8 cellular contexts compared by ENCODE assay signal in the genomic region with DNA sequence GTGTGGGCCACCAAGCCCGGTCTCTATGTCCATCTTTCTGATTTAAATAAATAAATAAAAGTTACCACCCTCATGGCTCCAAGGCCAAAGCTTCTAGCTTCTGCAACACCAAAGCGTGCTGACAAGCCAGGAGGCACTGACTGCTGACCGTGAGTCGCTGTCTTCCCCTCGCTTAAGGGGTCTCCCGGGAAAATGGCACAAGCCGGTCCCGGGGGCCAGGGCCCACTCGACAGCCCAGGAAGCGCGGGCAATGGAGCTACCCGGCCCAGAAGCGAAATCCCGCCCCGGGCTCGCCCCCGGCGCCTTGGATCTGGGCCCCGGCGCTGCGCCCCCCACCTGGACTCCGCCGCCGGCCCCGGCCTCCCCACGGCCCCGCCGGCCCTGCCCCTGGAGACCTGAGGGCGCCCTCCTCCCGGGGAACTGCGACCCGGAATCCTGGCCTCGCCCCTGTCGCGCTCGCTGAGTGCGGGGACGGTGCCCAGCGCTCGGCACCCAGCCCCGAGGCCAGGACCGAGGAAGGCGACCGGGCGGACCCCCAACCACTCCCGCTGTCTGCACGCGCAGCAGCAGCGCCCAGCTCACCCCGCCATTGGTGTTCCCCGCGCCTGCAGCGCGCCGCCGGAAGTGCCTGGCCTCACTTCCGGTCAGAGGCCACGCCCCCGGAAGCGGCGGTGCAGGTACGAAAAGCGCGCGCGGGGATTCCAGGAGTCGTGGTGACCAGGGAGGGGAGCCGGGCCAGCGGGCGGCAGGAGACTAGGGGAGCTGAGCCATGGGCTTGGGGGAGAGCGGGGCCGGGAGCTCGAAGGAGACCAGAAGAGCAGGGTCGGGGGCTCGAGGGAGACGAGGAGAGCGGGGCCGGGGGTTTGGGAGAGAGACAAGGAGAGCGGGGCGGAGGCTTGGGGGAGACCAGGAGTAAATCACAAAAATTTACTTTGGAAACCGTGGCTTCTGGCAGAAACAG. TPM values are rescaled to one million over a fixed set of nuclear protein-coding genes. Genes with fewer than 3 reads are reported as not detected.
DNase-seq lines count a peak whose midpoint lies in the region; ATAC-seq and TF ChIP-seq lines count a peak whose summit lies in the region.

A gene (minus strand): TSS at position 626 of the 961 bp plus-strand sequence. CDS start 36 bp downstream, at position 590.
A gene (plus strand): TSS at position 647 of the 961 bp plus-strand sequence. CDS start 2,349 bp downstream, outside the sequence.

- peak within 1 kb of the TSS; percentile 24 for H3K27ac Mint-ChIP-seq in endothelial cell (ENCODE audit: unreplicated experiment)
- peak within 1 kb of the TSS; percentile 95 for H3K27ac Mint-ChIP-seq in mesothelial cell of epicardium

- ATAC-seq in HG03520 (IDR thresholded peaks at IDR 0.05; ENCODE audit: unreplicated experiment): peak; percentile 61

- H3K4me1 Mint-ChIP-seq in endothelial cell (ENCODE audit: unreplicated experiment): peaks cover 21% of the 10 kb centered on the region
- peaks cover 8% of the 10 kb centered on the region for H3K4me1 Mint-ChIP-seq in mesothelial cell of epicardium

- H3K9me3 Mint-ChIP-seq in endothelial cell (ENCODE audit: unreplicated experiment): no peaks in the 10 kb centered on the region
- H3K9me3 Mint-ChIP-seq in mesothelial cell of epicardium: no peaks in the 10 kb centered on the region

- peaks cover 3% of the 10 kb centered on the region for H3K27me3 Mint-ChIP-seq in endothelial cell (ENCODE audit: unreplicated experiment)
- no peaks in the 10 kb centered on the region for H3K27me3 Mint-ChIP-seq in mesothelial cell of epicardium (ENCODE audit: low read depth)

- TF ChIP-seq CTCF in endothelial cell (IDR thresholded peaks at IDR 0.05; ENCODE audit: unreplicated experiment): no peak
- TF ChIP-seq CTCF in mesothelial cell of epicardium (IDR thresholded peaks at IDR 0.05; ENCODE audit: unreplicated experiment): no peak

- peaks cover 4% of the 10 kb centered on the region for H3K36me3 Mint-ChIP-seq in endothelial cell (ENCODE audit: low read depth, unreplicated experiment)
- peaks cover 12% of the 10 kb centered on the region for H3K36me3 Mint-ChIP-seq in mesothelial cell of epicardium

- DNase-seq in C1 segment of cervical spinal cord (lab: John Stamatoyannopoulos, UW) (peak in 13 of 14 donors; percentile 15 to 82 (median 64)), GM19240 (ENCODE audit: insufficient read length, low spot score) (peak; percentile 82), NOMO-1 treated with DMSO at 0.1 percent for 48 hours (lab: John Stamatoyannopoulos, UW; ENCODE audit: unreplicated experiment) (peak; percentile 59), endothelial cell (ENCODE audit: low spot score) (peak; percentile 71), mesothelial cell of epicardium (ENCODE audit: low spot score in 2 of 2, unreplicated experiment in 2 of 2) (peak; percentile 78 to 85)
- DNase-seq in activated CD8-positive, alpha-beta memory T cell treated with anti-CD3 and anti-CD28 coated beads, Interleukin-2, amount 50 U/mL, for 24 hours (ENCODE audit: extremely low read depth): peak; percentile 18
- peak; percentile 60 for DNase-seq in stimulated activated CD8-positive, alpha-beta memory T cell treated with anti-CD3 and anti-CD28 coated beads, Interleukin-15, amount 100 ng/mL, for 24 hours (ENCODE audit: low read depth)

- peak within 1 kb of the TSS; percentile 94 for H3K4me3 Mint-ChIP-seq in endothelial cell (ENCODE audit: unreplicated experiment)
- H3K4me3 Mint-ChIP-seq in mesothelial cell of epicardium: peak within 1 kb of the TSS; percentile 91

RNA-seq across cellular contexts. Expression of the first gene that starts in this region (rescaled TPM):
- total RNA-seq in endothelial cell (ENCODE audit: unreplicated experiment) (19.1 TPM), mesothelial cell of epicardium (25.2 to 26.1 TPM (median 25.3 TPM) in 3 replicates)

RNA-seq across cellular contexts. Expression of the second gene that starts in this region (rescaled TPM):
- total RNA-seq in endothelial cell (ENCODE audit: unreplicated experiment) (14.2 TPM), mesothelial cell of epicardium (16.1 to 19.2 TPM (median 17.3 TPM) in 3 replicates)

Comparison
In these comparisons a context has a peak if more than half of its experiments do, and no peak if none do; other contexts are left out.
1. Peak in every context shown above with its lines: DNase-seq and ATAC-seq.
2. DNase-seq: peak in every context shown above with its lines; median percentile 82 in GM19240; 82 in mesothelial cell of epicardium; 71 in endothelial cell; 64 in C1 segment of cervical spinal cord; 60 in stimulated activated CD8-positive, alpha-beta memory T cell treated with anti-CD3 and anti-CD28 coated beads, Interleukin-15, amount 100 ng/mL, for 24 hours; 59 in NOMO-1 treated with DMSO at 0.1 percent for 48 hours; 18 in activated CD8-positive, alpha-beta memory T cell treated with anti-CD3 and anti-CD28 coated beads, Interleukin-2, amount 50 U/mL, for 24 hours.